ENCODE assay signal across 17 cellular contexts in the genomic region with DNA sequence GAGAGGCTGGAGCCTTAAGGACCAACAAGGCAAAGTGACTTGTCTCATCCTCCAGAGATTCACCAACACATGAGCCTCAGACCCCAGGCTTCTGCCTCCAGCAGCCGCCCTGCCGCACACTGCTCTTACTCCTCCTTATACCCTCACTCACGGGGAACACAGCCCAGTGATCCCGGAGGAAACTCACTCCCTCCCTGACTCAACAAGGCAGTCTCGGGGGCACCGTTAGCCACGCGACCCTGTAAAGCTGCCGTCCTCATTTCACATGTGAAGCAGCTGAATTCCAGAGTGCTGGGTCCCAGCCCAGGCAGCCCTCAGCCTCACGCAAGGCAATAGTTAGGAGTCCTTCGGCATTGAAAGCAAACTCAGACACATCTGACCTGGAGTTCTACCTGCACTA.
DNase-seq lines count a peak whose midpoint lies in the region; ATAC-seq and TF ChIP-seq lines count a peak whose summit lies in the region.
"Had no signal": no experiment of that assay in that cellular context is flagged by ENCODE, and none has a peak within 500 bp of the region (broad histone marks: within the 10 kb centered on the region; RNA-seq: fewer than 3 reads in every experiment).

No MANE protein-coding gene starts in this region.

- peaks cover 31% of the 10 kb centered on the region; the same call in 1 of the 2 replicates for H4K20me1 ChIP-seq in BLaER1

- H3K4me1 ChIP-seq in BLaER1, result peaks cover 78% of the 10 kb centered on the region
- H3K4me1 ChIP-seq in lower lobe of right lung, result no peaks in the 10 kb centered on the region
- H3K4me1 ChIP-seq: A549, HAP-1 had no signal

- H3K27ac Mint-ChIP-seq in nephron, result peak overlapping the region in 2 of 3 experiments; percentile 8 to 44
- H3K27ac Mint-ChIP-seq in osteocyte (ENCODE audit: unreplicated experiment), result no peak overlapping the region
- H3K27ac Mint-ChIP-seq: CD8-positive, alpha-beta T cell had no signal

- H3K27me3 Mint-ChIP-seq in nephron (ENCODE audit: low read depth), result peaks cover 33% of the 10 kb centered on the region
- H3K27me3 Mint-ChIP-seq in osteocyte (ENCODE audit: unreplicated experiment), result peaks cover 3% of the 10 kb centered on the region

- no peaks in the 10 kb centered on the region for H3K27me3 ChIP-seq in BLaER1
- peaks cover 18% of the 10 kb centered on the region for H3K27me3 ChIP-seq in lower lobe of right lung (ENCODE audit: low read depth)

- H3K4me3 Mint-ChIP-seq in nephron (no peak overlapping the region), osteocyte (ENCODE audit: unreplicated experiment) (no peak overlapping the region)
- H3K4me3 Mint-ChIP-seq: CD8-positive, alpha-beta T cell had no signal

- H3K27ac ChIP-seq in BLaER1, result no peak overlapping the region
- no peak overlapping the region for H3K27ac ChIP-seq in VCaP
- no peak overlapping the region for H3K27ac ChIP-seq in lower lobe of right lung
- H3K27ac ChIP-seq: 22Rv1, A549 had no signal

- H3K36me3 Mint-ChIP-seq in nephron (ENCODE audit: low read depth), result no peaks in the 10 kb centered on the region
- no peaks in the 10 kb centered on the region for H3K36me3 Mint-ChIP-seq in osteocyte (ENCODE audit: unreplicated experiment)
- H3K36me3 Mint-ChIP-seq: CD8-positive, alpha-beta T cell had no signal

- H3K4me2 ChIP-seq in BLaER1, result peak overlapping the region; percentile 72
- H3K4me2 ChIP-seq: A549 had no signal

- H3K9me3 ChIP-seq in BLaER1 (no peaks in the 10 kb centered on the region), lower lobe of right lung (no peaks in the 10 kb centered on the region)
- H3K9me3 ChIP-seq: A549, HAP-1 had no signal

- ATAC-seq in HG03457 (IDR thresholded peaks at IDR 0.05; ENCODE audit: unreplicated experiment), result no peak
- ATAC-seq in lower lobe of right lung, result no peak
- ATAC-seq: A549; CD8-positive, alpha-beta T cell; GM12878 had no signal

- peak overlapping the region; percentile 36; the same call in 1 of the 2 replicates for H3K9ac ChIP-seq in BLaER1

- DNase-seq in osteocyte (ENCODE audit: extremely low spot score, unreplicated experiment) (peak; percentile 77), lower lobe of right lung (no peak), SIG-M5 (lab: John Stamatoyannopoulos, UW) (no peak)
- no peak for DNase-seq in stimulated activated CD4-positive, alpha-beta T cell treated with anti-CD3 and anti-CD28 coated beads, Interleukin-1b, Interleukin-23, amount 100 ng/mL, for 48 hours
- DNase-seq: AML-193; Calu3; CD8-positive, alpha-beta T cell; DND-41; EL had no signal

- H3K9me3 Mint-ChIP-seq in nephron (no peaks in the 10 kb centered on the region), osteocyte (ENCODE audit: unreplicated experiment) (no peaks in the 10 kb centered on the region)
- H3K9me3 Mint-ChIP-seq: CD8-positive, alpha-beta T cell had no signal

- intact Hi-C loops in lower lobe of right lung (cut with DNase I), result no loop called here

- peaks cover 28% of the 10 kb centered on the region for H3K4me1 Mint-ChIP-seq in nephron
- H3K4me1 Mint-ChIP-seq in osteocyte (ENCODE audit: unreplicated experiment), result no peaks in the 10 kb centered on the region

- TF ChIP-seq CTCF in VCaP (conservative IDR thresholded peaks at IDR 0.05) (0 out of 2 replicates have a peak, but pooled peaks have one; percentile 5), nephron (IDR thresholded peaks at IDR 0.05; ENCODE audit: unreplicated experiment in 3 of 3) (no peak), osteocyte (IDR thresholded peaks at IDR 0.05) (no peak), lower lobe of right lung (IDR thresholded peaks at IDR 0.05) (no peak)

- H3K4me3 ChIP-seq in BLaER1 (no peak overlapping the region), lower lobe of right lung (no peak overlapping the region)
- H3K4me3 ChIP-seq: A549, GM12878, HAP-1 had no signal

- H3K36me3 ChIP-seq in BLaER1 (no peaks in the 10 kb centered on the region), lower lobe of right lung (no peaks in the 10 kb centered on the region)
- H3K36me3 ChIP-seq: HAP-1 had no signal
